Comparison of ENCODE assay signal across 12 cellular contexts in the genomic region with DNA sequence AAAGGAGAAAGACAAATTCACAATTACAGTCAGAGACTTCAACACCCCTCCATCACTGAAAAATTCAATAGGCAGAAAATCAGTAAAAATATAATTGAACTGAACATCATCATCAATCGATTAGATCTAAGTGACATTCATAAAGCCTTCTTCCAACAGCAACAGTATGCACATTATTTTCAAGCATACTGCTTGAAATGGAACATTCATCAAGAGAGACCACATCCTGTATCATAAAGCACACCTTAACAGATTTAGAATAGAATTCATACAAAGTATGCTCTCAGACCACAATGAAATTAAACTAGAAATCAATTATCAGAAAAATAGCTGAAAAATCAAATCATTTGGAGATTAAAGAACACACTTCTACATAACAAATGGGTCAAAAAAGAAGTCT.
"Had no signal": no experiment of that assay in that cellular context is flagged by ENCODE, and none has a peak within 500 bp of the region (broad histone marks: within the 10 kb centered on the region; RNA-seq: fewer than 3 reads in every experiment).

No MANE protein-coding gene starts in this region.

- H3K9me3 Mint-ChIP-seq: activated naive CD4-positive, alpha-beta T cell treated with anti-CD3 and anti-CD28 coated beads, Interleukin-2, amount 50 U/mL, for 72 hours; neural crest cell; WTC11 had no signal

- H3K36me3 ChIP-seq: breast epithelium, ovary had no signal

- H3K27me3 ChIP-seq: breast epithelium, foreskin keratinocyte, ovary, testis, upper lobe of right lung had no signal

- H3K27ac ChIP-seq: breast epithelium, foreskin keratinocyte, ovary, testis, upper lobe of right lung had no signal

- H3K9me3 ChIP-seq: breast epithelium, ovary, SK-N-SH, testis, upper lobe of right lung had no signal

- H3K4me3 ChIP-seq: breast epithelium, ovary, testis, upper lobe of right lung had no signal

- H3K9ac ChIP-seq: SK-N-SH had no signal

- H3K27ac Mint-ChIP-seq: activated naive CD4-positive, alpha-beta T cell treated with anti-CD3 and anti-CD28 coated beads, Interleukin-2, amount 50 U/mL, for 72 hours; WTC11 had no signal

- ATAC-seq: foreskin keratinocyte, left lobe of liver, upper lobe of right lung, WTC11 had no signal

- H3K4me1 Mint-ChIP-seq: neural crest cell, WTC11 had no signal

- H3K4me3 Mint-ChIP-seq: neural crest cell, WTC11 had no signal

- H3K4me1 ChIP-seq: breast epithelium, foreskin keratinocyte, testis, upper lobe of right lung had no signal

- H3K4me2 ChIP-seq: SK-N-SH had no signal

- DNase-seq: aorta; foreskin keratinocyte; ovary; SK-N-SH; stimulated activated CD4-positive, alpha-beta T cell treated with anti-CD3 and anti-CD28 coated beads, Interleukin-12 subunit alpha, Interleukin-12 subunit beta, amount 100 ng/mL, for 4 hours; testis; upper lobe of right lung had no signal
